Comparison of ENCODE assay signal across 8 cellular contexts in genomic region chr10:119859422-119860258, GRCh38. TPM values are rescaled to one million over a fixed set of nuclear protein-coding genes. Genes with fewer than 3 reads are reported as not detected.
DNase-seq lines count a peak whose midpoint lies in the region; ATAC-seq and TF ChIP-seq lines count a peak whose summit lies in the region.

No MANE protein-coding gene starts in this region.

- H3K4me3 Mint-ChIP-seq in glutamatergic neuron (ENCODE audit: unreplicated experiment): no peak overlapping the region

- DNase-seq in NCI-H2171 treated with DMSO at 0.1 percent for 48 hours (lab: John Stamatoyannopoulos, UW) (peak; percentile 25), NCI-H2171 (lab: John Stamatoyannopoulos, UW) (no peak), WERI-Rb-1 (no peak), glutamatergic neuron (no peak), superior temporal gyrus (ENCODE audit: extremely low spot score) (peak; percentile 84), ecto neural progenitor cell (ENCODE audit: low spot score) (no peak)
- peak; percentile 63 for DNase-seq in Jurkat, Clone E6-1 (ENCODE audit: low read depth, low spot score)

- H3K36me3 ChIP-seq in WERI-Rb-1: peaks cover 41% of the 10 kb centered on the region

- no peak for ATAC-seq in HG02763 (IDR thresholded peaks at IDR 0.05; ENCODE audit: unreplicated experiment)

- H3K9me3 Mint-ChIP-seq in glutamatergic neuron (ENCODE audit: unreplicated experiment): no peaks in the 10 kb centered on the region

- no peaks in the 10 kb centered on the region for H3K36me3 Mint-ChIP-seq in glutamatergic neuron (ENCODE audit: unreplicated experiment)

- H3K9me3 ChIP-seq in WERI-Rb-1 (ENCODE audit: severe bottlenecking): no peaks in the 10 kb centered on the region

- no peaks in the 10 kb centered on the region for H3K27me3 Mint-ChIP-seq in glutamatergic neuron (ENCODE audit: unreplicated experiment)

- H3K27ac ChIP-seq in WERI-Rb-1: no peak overlapping the region; the same call in 1 of the 2 replicates

- H3K4me1 Mint-ChIP-seq in glutamatergic neuron (ENCODE audit: low read depth, unreplicated experiment): no peaks in the 10 kb centered on the region

- H3K4me3 ChIP-seq in Jurkat, Clone E6-1 (ENCODE audit: low read length): no peak overlapping the region
- H3K4me3 ChIP-seq in WERI-Rb-1 (ENCODE audit: low read depth, low read length): no peak overlapping the region

- 0 out of 2 replicates have a peak, but pooled peaks have one; percentile 7 for TF ChIP-seq CTCF in WERI-Rb-1 (IDR thresholded peaks at IDR 0.05; ENCODE audit: low read depth, low read length)
- TF ChIP-seq CTCF in glutamatergic neuron (IDR thresholded peaks at IDR 0.05; ENCODE audit: partially characterized antibody, unreplicated experiment): peak; percentile 72

- no peaks in the 10 kb centered on the region for H3K27me3 ChIP-seq in WERI-Rb-1 (ENCODE audit: insufficient read depth, low read depth, severe bottlenecking)

- H3K27ac Mint-ChIP-seq in glutamatergic neuron (ENCODE audit: unreplicated experiment): no peak overlapping the region

RNA-seq across cellular contexts. Expression of gene MCMBP, which starts 13.0 kb away (rescaled TPM):
- 73.8 TPM for polyA plus RNA-seq in Jurkat, Clone E6-1 (2012; ENCODE audit: insufficient read depth, insufficient read length)
- total RNA-seq in glutamatergic neuron (ENCODE audit: unreplicated experiment): 37.5 TPM

RNA-seq across cellular contexts. Expression of gene SEC23IP, which starts 32.9 kb away (rescaled TPM):
- polyA plus RNA-seq in Jurkat, Clone E6-1 (2012; ENCODE audit: insufficient read depth, insufficient read length): 35.1 TPM
- total RNA-seq in glutamatergic neuron (ENCODE audit: unreplicated experiment): 65.0 TPM

Comparison
In these comparisons a context has a peak if more than half of its experiments do, and no peak if none do; other contexts are left out.
1. DNase-seq: peak in NCI-H2171 treated with DMSO at 0.1 percent for 48 hours (single experiment), Jurkat, Clone E6-1 (single experiment) and superior temporal gyrus (single experiment); none in NCI-H2171 (single experiment), WERI-Rb-1 (single experiment), glutamatergic neuron (single experiment) and ecto neural progenitor cell (single experiment).